In genomic region chr1:205230965-205231364, GRCh38 we compare ENCODE assay signal across 24 cellular contexts. TPM values are rescaled to one million over a fixed set of nuclear protein-coding genes. Genes with fewer than 3 reads are reported as not detected.
DNase-seq lines count a peak whose midpoint lies in the region; ATAC-seq and FAIRE-seq lines count a peak whose summit lies in the region.
"Had no signal": no experiment of that assay in that cellular context is flagged by ENCODE, and none has a peak within 500 bp of the region (broad histone marks: within the 10 kb centered on the region; RNA-seq: fewer than 3 reads in every experiment).

No MANE protein-coding gene starts in this region.

- DNase-seq in activated CD8-positive, alpha-beta memory T cell treated with anti-CD3 and anti-CD28 coated beads for 24 hours = peak; percentile 30
- DNase-seq in activated CD8-positive, alpha-beta memory T cell treated with anti-CD3 and anti-CD28 coated beads, Interleukin-2, amount 10 ng/mL, durations not matched to agents 7 days and 5 days = no peak
- DNase-seq in activated naive CD8-positive, alpha-beta T cell treated with anti-CD3 and anti-CD28 coated beads for 36 hours = no peak
- DNase-seq in superior temporal gyrus (ENCODE audit: extremely low spot score) = peak; percentile 72
- DNase-seq in small intestine = no peak
- DNase-seq in frontal cortex (ENCODE audit: low spot score in 2 of 2) = no peak
- DNase-seq: activated effector memory CD4-positive, alpha-beta T cell treated with Interleukin-2 at 50 U/mL for 16 hours; COR-L47; DMS79 treated with DMSO at 0.1 percent for 48 hours; heart right ventricle; HFFc6; KG1; MV-4-11; NCI-H1694; NCI-H2171 treated with DMSO at 0.1 percent for 48 hours; NCI-H524 treated with DMSO at 0.1 percent for 48 hours had no signal

- no peak overlapping the region for H3K4me3 ChIP-seq in small intestine (ENCODE audit: low read depth in 1 of 2, low read length in 2 of 2)
- H3K4me3 ChIP-seq: heart right ventricle, tibial nerve had no signal

- no peak for ATAC-seq in activated CD8-positive, alpha-beta memory T cell treated with anti-CD3 and anti-CD28 coated beads, Interleukin-2, amount 10 ng/mL, durations not matched to agents 7 days and 5 days
- no peak for ATAC-seq in GM19023 (IDR thresholded peaks at IDR 0.05; ENCODE audit: unreplicated experiment)
- ATAC-seq: heart right ventricle, SK-N-SH treated with all-trans-retinoic acid at 6 μM for 48 hours had no signal

- 73 to 91% (median 76%) methylated on average over 5 to 6 of the region's 6 CpGs for WGBS in small intestine, 3 donors

- CTCF ChIA-PET in activated CD8-positive, alpha-beta memory T cell treated with anti-CD3 and anti-CD28 coated beads, Interleukin-2, amount 10 ng/mL, durations not matched to agents 7 days and 5 days (lab: Charles Lee) = interaction anchor here (1.2 to 10.6 kb wide), 5 partner anchors 15 to 104 kb away, joined by 3 to 207 read pairs (median 8); no protein-coding TSS in a partner anchor

- H3K9me3 ChIP-seq in small intestine (ENCODE audit: control insufficient read depth, low read depth) = no peaks in the 10 kb centered on the region
- H3K9me3 ChIP-seq: heart right ventricle, tibial nerve had no signal

- peaks cover 22% of the 10 kb centered on the region for H3K27me3 Mint-ChIP-seq in activated CD8-positive, alpha-beta memory T cell treated with anti-CD3 and anti-CD28 coated beads, Interleukin-2, amount 10 ng/mL, durations not matched to agents 7 days and 5 days
- H3K27me3 Mint-ChIP-seq in activated naive CD8-positive, alpha-beta T cell treated with anti-CD3 and anti-CD28 coated beads for 36 hours = peaks cover 3% of the 10 kb centered on the region

- H3K4me1 ChIP-seq in small intestine (ENCODE audit: control insufficient read depth in 2 of 2, insufficient read depth in 1 of 2, low read depth in 1 of 2, low read length in 1 of 2) = peaks cover 0 to 3% of the 10 kb centered on the region in 2 donors

- H3K27ac Mint-ChIP-seq in activated CD8-positive, alpha-beta memory T cell treated with anti-CD3 and anti-CD28 coated beads, Interleukin-2, amount 10 ng/mL, durations not matched to agents 7 days and 5 days = no peak overlapping the region
- no peak overlapping the region for H3K27ac Mint-ChIP-seq in activated naive CD8-positive, alpha-beta T cell treated with anti-CD3 and anti-CD28 coated beads for 36 hours
- H3K27ac Mint-ChIP-seq: HFFc6, mesothelial cell of epicardium, progenitor cell of endocrine pancreas had no signal

- no peaks in the 10 kb centered on the region for H3K36me3 Mint-ChIP-seq in activated CD8-positive, alpha-beta memory T cell treated with anti-CD3 and anti-CD28 coated beads, Interleukin-2, amount 10 ng/mL, durations not matched to agents 7 days and 5 days
- peaks cover 38% of the 10 kb centered on the region for H3K36me3 Mint-ChIP-seq in activated naive CD8-positive, alpha-beta T cell treated with anti-CD3 and anti-CD28 coated beads for 36 hours
- H3K36me3 Mint-ChIP-seq: mesothelial cell of epicardium had no signal

- no peaks in the 10 kb centered on the region for H3K27me3 ChIP-seq in layer of hippocampus (ENCODE audit: control insufficient read depth, insufficient read depth, low read length)
- peaks cover 0 to 2% of the 10 kb centered on the region in 2 donors for H3K27me3 ChIP-seq in small intestine (ENCODE audit: control insufficient read depth in 2 of 2, insufficient read depth in 2 of 2, low read length in 2 of 2)
- H3K27me3 ChIP-seq: tibial nerve had no signal

- peak overlapping the region; percentile 86 for H3K27ac ChIP-seq in layer of hippocampus (ENCODE audit: low read depth, low read length)
- H3K27ac ChIP-seq in small intestine (ENCODE audit: low read depth in 1 of 2, low read length in 1 of 2) = no peak overlapping the region
- H3K27ac ChIP-seq: heart right ventricle had no signal

- no peaks in the 10 kb centered on the region for H3K36me3 ChIP-seq in small intestine (ENCODE audit: control insufficient read depth in 2 of 2, insufficient read depth in 2 of 2, low read length in 2 of 2)
- H3K36me3 ChIP-seq: heart right ventricle, tibial nerve had no signal

- no peak for FAIRE-seq in small intestine (lab: Jason Lieb, UNC)
- no peak for FAIRE-seq in frontal cortex (lab: Jason Lieb, UNC)
- FAIRE-seq: GM12891 had no signal

- peaks cover 52% of the 10 kb centered on the region for H3K4me1 Mint-ChIP-seq in activated CD8-positive, alpha-beta memory T cell treated with anti-CD3 and anti-CD28 coated beads, Interleukin-2, amount 10 ng/mL, durations not matched to agents 7 days and 5 days
- peaks cover 63% of the 10 kb centered on the region for H3K4me1 Mint-ChIP-seq in activated naive CD8-positive, alpha-beta T cell treated with anti-CD3 and anti-CD28 coated beads for 36 hours

- no peak overlapping the region for H3K4me3 Mint-ChIP-seq in activated CD8-positive, alpha-beta memory T cell treated with anti-CD3 and anti-CD28 coated beads, Interleukin-2, amount 10 ng/mL, durations not matched to agents 7 days and 5 days
- H3K4me3 Mint-ChIP-seq in activated naive CD8-positive, alpha-beta T cell treated with anti-CD3 and anti-CD28 coated beads for 36 hours = peak overlapping the region; percentile 96
- H3K4me3 Mint-ChIP-seq: HFFc6 had no signal

- H3K9me3 Mint-ChIP-seq in activated CD8-positive, alpha-beta memory T cell treated with anti-CD3 and anti-CD28 coated beads, Interleukin-2, amount 10 ng/mL, durations not matched to agents 7 days and 5 days (ENCODE audit: low read depth) = no peaks in the 10 kb centered on the region
- H3K9me3 Mint-ChIP-seq in activated naive CD8-positive, alpha-beta T cell treated with anti-CD3 and anti-CD28 coated beads for 36 hours = no peaks in the 10 kb centered on the region
- H3K9me3 Mint-ChIP-seq: HFFc6, mesothelial cell of epicardium, nephron had no signal

RNA-seq across cellular contexts. Expression of gene TMCC2, which starts 3.2 kb away (rescaled TPM):
- 1 to 10 TPM; 2.6 to 5.3 TPM for total RNA-seq in activated CD8-positive, alpha-beta memory T cell treated with anti-CD3 and anti-CD28 coated beads, Interleukin-2, amount 10 ng/mL, durations not matched to agents 7 days and 5 days
- 10 to 100 TPM; 13.3 to 14.0 TPM for total RNA-seq in activated naive CD8-positive, alpha-beta T cell treated with anti-CD3 and anti-CD28 coated beads for 36 hours
- polyA plus RNA-seq in small intestine = 1 to 10 TPM in 1 of 3 donors, under 1 TPM in 2; 0.54 to 1.7 (median 0.67) TPM
- 33.0 TPM for total RNA-seq in frontal cortex

RNA-seq across cellular contexts. Expression of gene DSTYK, which starts 19.5 kb away (rescaled TPM):
- total RNA-seq in activated CD8-positive, alpha-beta memory T cell treated with anti-CD3 and anti-CD28 coated beads, Interleukin-2, amount 10 ng/mL, durations not matched to agents 7 days and 5 days = 10 to 100 TPM in 1 of 2 experiments, 1 to 10 TPM in 1; 8.7 to 11.6 TPM
- 10 to 100 TPM; 14.0 to 14.4 TPM for total RNA-seq in activated naive CD8-positive, alpha-beta T cell treated with anti-CD3 and anti-CD28 coated beads for 36 hours
- polyA plus RNA-seq in small intestine = 1 to 10 TPM; 1.1 to 3.5 (median 1.1) TPM
- total RNA-seq in frontal cortex = 18.3 TPM

Comparison
In these comparisons a context has a peak if more than half of its experiments do, and no peak if none do; other contexts are left out.
1. DNase-seq: peak in activated CD8-positive, alpha-beta memory T cell treated with anti-CD3 and anti-CD28 coated beads for 24 hours (single experiment) and superior temporal gyrus (single experiment); none in activated CD8-positive, alpha-beta memory T cell treated with anti-CD3 and anti-CD28 coated beads, Interleukin-2, amount 10 ng/mL, durations not matched to agents 7 days and 5 days (single experiment), activated naive CD8-positive, alpha-beta T cell treated with anti-CD3 and anti-CD28 coated beads for 36 hours (single experiment), small intestine (single experiment) and frontal cortex (0 of 2).